ENCODE assay signal across 8 cellular contexts in genomic region chr2:200308001-200308400, GRCh38. TPM values are rescaled to one million over a fixed set of nuclear protein-coding genes. Genes with fewer than 3 reads are reported as not detected.
DNase-seq lines count a peak whose midpoint lies in the region; ATAC-seq and TF ChIP-seq lines count a peak whose summit lies in the region.

No MANE protein-coding gene starts in this region.

- CTCF ChIA-PET in GM10248 (lab: Yijun Ruan, JAX) = interaction anchor here (1.3 to 1.4 kb wide), 2 partner anchors 29 to 90 kb away, joined by 3 read pairs; no protein-coding TSS in a partner anchor

- peak overlapping the region; percentile 99 for H3K4me3 ChIP-seq in cardiac muscle cell
- peak overlapping the region; percentile 99 for H3K4me3 ChIP-seq in urinary bladder (ENCODE audit: low read depth, low read length)

- WGBS in urinary bladder = 15% methylated on average over 6 of the region's 6 CpGs

- no peaks in the 10 kb centered on the region for H3K27me3 ChIP-seq in cardiac muscle cell

- no peaks in the 10 kb centered on the region for H3K9me3 ChIP-seq in cardiac muscle cell (ENCODE audit: low read depth)

- TF ChIP-seq CTCF in cardiac muscle cell (IDR thresholded peaks at IDR 0.05; ENCODE audit: low read depth, low read length) = no peak
- TF ChIP-seq CTCF in GM10248 (IDR thresholded peaks at IDR 0.05; ENCODE audit: control extremely low read depth, extremely low read depth, low read depth, missing control alignments) = no peak

- POLR2A ChIA-PET in GM10248 (lab: Yijun Ruan, JAX) = no interaction called here

- intact Hi-C loops in cardiac septum (cut with DNase I) = loop anchor here (5.0 kb wide), 4 partner anchors 81 to 396 kb away; partner anchors contain the start of gene C2orf69

- no peak overlapping the region for H3K27ac ChIP-seq in cardiac muscle cell
- peak overlapping the region; percentile 18 for H3K27ac ChIP-seq in urinary bladder (ENCODE audit: low read depth)

- peaks cover 6% of the 10 kb centered on the region for H3K4me1 ChIP-seq in cardiac muscle cell (ENCODE audit: low read depth)
- no peaks in the 10 kb centered on the region for H3K4me1 ChIP-seq in urinary bladder (ENCODE audit: insufficient read depth)

- DNase-seq in cardiac muscle cell (ENCODE audit: low read depth in 1 of 2, low spot score in 1 of 2) (peak in 1 of 2 donors; percentile 54), cardiac septum (ENCODE audit: low spot score) (no peak), amniotic epithelial cell (ENCODE audit: low read depth) (peak; percentile 59), kidney tubule cell (ENCODE audit: low spot score) (peak; percentile 28), D341Med (ENCODE audit: low spot score) (no peak), GM10248 (ENCODE audit: extremely low spot score) (no peak)

- H3K36me3 ChIP-seq in cardiac muscle cell = no peaks in the 10 kb centered on the region
- no peaks in the 10 kb centered on the region for H3K36me3 ChIP-seq in urinary bladder (ENCODE audit: insufficient read depth)

- no peak for ATAC-seq in GM18517 (IDR thresholded peaks at IDR 0.05; ENCODE audit: unreplicated experiment)

RNA-seq across cellular contexts. Expression of gene SPATS2L, which starts 1.5 kb away (rescaled TPM):
- total RNA-seq in cardiac muscle cell (20.0 and 27.8 TPM in 2 replicates), cardiac septum (144 TPM), urinary bladder (128 TPM)
- polyA plus RNA-seq in cardiac muscle cell (33.3 and 37.4 TPM in 2 replicates), urinary bladder (57.7 TPM)

Comparison
In these comparisons a context has a peak if more than half of its experiments do, and no peak if none do; other contexts are left out.
1. DNase-seq: peak in amniotic epithelial cell (single experiment) and kidney tubule cell (single experiment); none in cardiac septum (single experiment), D341Med (single experiment) and GM10248 (single experiment).